8 cellular contexts compared by ENCODE assay signal in genomic region chr19:38729653-38730469, GRCh38. TPM values are rescaled to one million over a fixed set of nuclear protein-coding genes. Genes with fewer than 3 reads are reported as not detected.
DNase-seq lines count a peak whose midpoint lies in the region; FAIRE-seq and TF ChIP-seq lines count a peak whose summit lies in the region.

No MANE protein-coding gene starts in this region.

- TF ChIP-seq CTCF in GM12873 (IDR thresholded peaks at IDR 0.05; ENCODE audit: insufficient read depth, low read depth, low read length, missing control alignments) (peak; percentile 91), nephron progenitor cell (IDR thresholded peaks at IDR 0.05) (peak; percentile 74), testis (IDR thresholded peaks at IDR 0.05) (peak; percentile 57 to 79 (median 68))

- H3K27me3 ChIP-seq in testis = no peaks in the 10 kb centered on the region

- 75 to 83% methylated on average over 14 to 17 of the region's 17 CpGs for WGBS in testis, 2 donors

- H3K27ac ChIP-seq in testis = peak overlapping the region in 1 of 2 donors; percentile 50

- no peak for TF ChIP-seq POLR2A in testis (IDR thresholded peaks at IDR 0.05)

- H3K27me3 Mint-ChIP-seq in nephron progenitor cell (ENCODE audit: low read depth, poor library complexity) = no peaks in the 10 kb centered on the region

- H3K4me3 Mint-ChIP-seq in nephron progenitor cell = no peak overlapping the region

- peak overlapping the region; percentile 93 for H3K27ac Mint-ChIP-seq in nephron progenitor cell

- H3K4me3 ChIP-seq in testis = no peak overlapping the region

- no peaks in the 10 kb centered on the region for H3K9me3 ChIP-seq in testis

- H3K36me3 Mint-ChIP-seq in nephron progenitor cell (ENCODE audit: low read depth) = peaks cover 31% of the 10 kb centered on the region

- H3K4me1 Mint-ChIP-seq in nephron progenitor cell = peaks cover 7% of the 10 kb centered on the region

- peaks cover 27% of the 10 kb centered on the region for H3K4me1 ChIP-seq in testis

- H3K9me3 Mint-ChIP-seq in nephron progenitor cell = no peaks in the 10 kb centered on the region

- DNase-seq in 8988T (peak; percentile 97), NCI-H510A treated with DMSO at 0.1 percent for 48 hours (lab: John Stamatoyannopoulos, UW) (peak; percentile 17), nephron progenitor cell (peak; percentile 90), testis (peak; percentile 80), NCI-H226 (no peak)
- peak; percentile 42 to 71 for DNase-seq in activated CD8-positive, alpha-beta memory T cell treated with anti-CD3 and anti-CD28 coated beads for 1 hour (ENCODE audit: extremely low read depth in 1 of 2, low read depth in 1 of 2)

- intact Hi-C loops in testis (cut with DNase I; ENCODE audit: low total_unique reads) = loop anchor here (10.0 kb wide), 1 partner anchor 75 kb away; no protein-coding TSS in a partner anchor

- peak; percentile 64 for FAIRE-seq in endometrium (lab: Jason Lieb, UNC)

- no peaks in the 10 kb centered on the region for H3K36me3 ChIP-seq in testis (ENCODE audit: low read depth, missing control alignments)

RNA-seq across cellular contexts. Expression of gene CAPN12, which starts 14.4 kb away (rescaled TPM):
- 1 to 10 TPM; 4.6 to 5.5 TPM for total RNA-seq in testis
- 3.6 TPM for polyA plus RNA-seq in testis (ENCODE audit: insufficient read depth, low read depth, low replicate concordance)

RNA-seq across cellular contexts. Expression of gene LGALS7, which starts 43.5 kb away (rescaled TPM):
- total RNA-seq in testis = not detected
- polyA plus RNA-seq in testis (ENCODE audit: insufficient read depth, low read depth, low replicate concordance) = 4.4 TPM

RNA-seq across cellular contexts. Expression of gene LGALS7B, which starts 59.1 kb away (rescaled TPM):
- 1 to 10 TPM; 2.3 to 8.1 TPM for total RNA-seq in testis
- polyA plus RNA-seq in testis (ENCODE audit: insufficient read depth, low read depth, low replicate concordance) = not detected
